In the genomic region with DNA sequence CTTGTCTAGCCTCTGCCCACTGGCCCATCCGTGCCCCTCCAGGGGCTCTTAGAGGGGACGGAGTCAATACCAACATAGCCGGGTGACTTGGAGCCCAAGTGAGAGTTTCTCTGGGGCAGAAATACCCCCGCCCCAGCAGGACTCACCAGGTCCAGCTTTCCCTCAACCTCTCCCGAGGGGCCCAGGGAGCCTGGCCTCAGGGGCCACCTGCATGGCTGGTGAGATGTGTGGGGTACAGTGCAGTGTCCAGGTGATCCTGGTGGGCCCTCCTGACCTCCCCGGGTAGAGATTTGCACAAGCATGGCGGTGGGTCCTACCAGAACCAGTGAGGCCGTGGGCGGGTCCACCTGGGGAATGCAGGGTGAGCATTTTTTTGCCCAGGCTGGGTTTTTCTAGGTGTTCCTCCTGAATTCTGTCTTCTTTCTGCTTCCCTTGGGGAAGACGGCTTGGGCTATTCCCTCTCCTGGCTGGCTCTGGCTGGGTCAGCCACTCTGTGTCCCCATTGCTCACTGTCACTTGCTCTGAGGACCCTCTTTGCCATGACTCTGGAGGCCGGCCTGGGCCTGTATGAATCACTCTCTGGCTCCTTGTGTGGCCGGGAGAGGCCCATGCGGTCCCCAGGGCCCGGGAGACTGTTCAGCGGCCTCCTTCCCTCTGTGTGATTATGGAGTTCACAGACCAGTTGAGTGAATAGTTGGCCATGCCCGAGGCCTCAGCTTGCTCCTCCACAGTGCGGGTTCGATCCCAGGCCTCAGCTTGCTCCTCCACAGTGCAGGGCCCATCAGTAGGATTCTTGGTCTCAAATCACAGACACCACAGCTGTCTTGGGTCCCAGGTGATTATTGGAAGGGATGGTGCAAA, we compare ENCODE assay signal across 16 cellular contexts.
A peak's percentile ranks its signal among the peaks of the same experiment; 100 is the strongest.
DNase-seq lines count a peak whose midpoint lies in the region; ATAC-seq and TF ChIP-seq lines count a peak whose summit lies in the region.
"Had no signal": no experiment of that assay in that cellular context is flagged by ENCODE, and none has a peak within 500 bp of the region (broad histone marks: within the 10 kb centered on the region; RNA-seq: fewer than 3 reads in every experiment).

No MANE protein-coding gene starts in this region.

- no peaks in the 10 kb centered on the region for H3K4me1 Mint-ChIP-seq in activated B cell treated with CpG ODN at 0.5 μM for 24 hours

- POLR2A ChIA-PET in activated B cell treated with CpG ODN at 0.5 μM for 24 hours (lab: Charles Lee), result no interaction called here

- no peak for TF ChIP-seq CTCF in activated B cell treated with CpG ODN at 0.5 μM for 24 hours (IDR thresholded peaks at IDR 0.05)

- no peaks in the 10 kb centered on the region for H3K36me3 Mint-ChIP-seq in activated B cell treated with CpG ODN at 0.5 μM for 24 hours (ENCODE audit: low read depth)

- peaks cover 15% of the 10 kb centered on the region for H3K27me3 Mint-ChIP-seq in activated B cell treated with CpG ODN at 0.5 μM for 24 hours

- H3K27ac Mint-ChIP-seq in activated B cell treated with CpG ODN at 0.5 μM for 24 hours, result no peak overlapping the region

- CTCF ChIA-PET in activated B cell treated with CpG ODN at 0.5 μM for 24 hours (lab: Charles Lee), result no interaction called here

- intact Hi-C loops in left ventricle myocardium superior (cut with micrococcal nuclease), result no loop called here
- intact Hi-C loops in Right ventricle myocardium superior (cut with DNase I), result no loop called here
- intact Hi-C loops in activated B cell treated with CpG ODN at 0.5 μM for 24 hours (cut with micrococcal nuclease), result no loop called here
- intact Hi-C loops in posterior vena cava (cut with DNase I), result no loop called here

- DNase-seq in left ventricle myocardium superior (peak; percentile 7), Right ventricle myocardium superior (no peak), activated B cell treated with CpG ODN at 0.5 μM for 24 hours (peak; percentile 7), posterior vena cava (ENCODE audit: low spot score) (peak; percentile 50), hepatic stellate cell (ENCODE audit: low spot score) (no peak)
- DNase-seq: ACHN, AML-193, DMS79 treated with DMSO at 0.1 percent for 48 hours, KBM-7, NCI-H1105, NCI-H1694, NCI-H2081 treated with DMSO at 0.1 percent for 48 hours had no signal

- ATAC-seq in left ventricle myocardium superior, result no peak
- ATAC-seq in Right ventricle myocardium superior (ENCODE audit: poor library complexity), result no peak
- ATAC-seq in activated B cell treated with CpG ODN at 0.5 μM for 24 hours (ENCODE audit: low read depth), result no peak
- no peak for ATAC-seq in GM18517 (IDR thresholded peaks at IDR 0.05; ENCODE audit: unreplicated experiment)
- ATAC-seq in GM18873 (IDR thresholded peaks at IDR 0.05; ENCODE audit: low FRiP score, unreplicated experiment), result no peak
- ATAC-seq: HepG2, Panc1 had no signal

- H3K9me3 Mint-ChIP-seq in activated B cell treated with CpG ODN at 0.5 μM for 24 hours, result peaks cover 17% of the 10 kb centered on the region

- H3K4me3 Mint-ChIP-seq in activated B cell treated with CpG ODN at 0.5 μM for 24 hours, result no peak overlapping the region

Comparison
In these comparisons a context has a peak if more than half of its experiments do, and no peak if none do; other contexts are left out.
1. DNase-seq: peak in left ventricle myocardium superior (single experiment), activated B cell treated with CpG ODN at 0.5 μM for 24 hours (single experiment) and posterior vena cava (single experiment); none in Right ventricle myocardium superior (single experiment) and hepatic stellate cell (single experiment).